ENCODE assay signal across 16 cellular contexts in the genomic region with DNA sequence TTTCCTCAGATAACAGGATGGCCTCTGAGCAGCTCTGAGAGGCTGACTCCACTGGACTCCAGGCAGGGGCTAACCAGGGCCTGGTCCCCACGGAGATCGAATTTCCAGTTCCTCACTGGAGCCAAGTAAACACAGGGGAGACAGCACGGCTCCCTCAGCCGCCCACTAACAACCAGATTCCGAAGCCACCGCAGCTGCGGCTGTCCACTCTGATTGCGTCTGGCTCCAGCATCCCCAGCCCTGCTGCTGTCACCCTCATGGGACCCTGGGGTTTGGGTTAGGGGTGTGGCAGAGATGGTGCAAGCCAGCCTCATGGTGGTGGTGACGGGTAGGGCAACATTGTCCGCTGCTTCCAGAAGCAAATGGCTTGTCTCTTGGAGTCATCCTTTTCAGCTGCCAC.
DNase-seq lines count a peak whose midpoint lies in the region; ATAC-seq and TF ChIP-seq lines count a peak whose summit lies in the region.
"Had no signal": no experiment of that assay in that cellular context is flagged by ENCODE, and none has a peak within 500 bp of the region (broad histone marks: within the 10 kb centered on the region; RNA-seq: fewer than 3 reads in every experiment).

No MANE protein-coding gene starts in this region.

- ATAC-seq in Right ventricle myocardium superior (ENCODE audit: poor library complexity) (no peak), HG03095 (IDR thresholded peaks at IDR 0.05; ENCODE audit: unreplicated experiment) (no peak)
- ATAC-seq: activated CD8-positive, alpha-beta T cell treated with anti-CD3 and anti-CD28 coated beads, Interleukin-2, amount 10 ng/mL, durations not matched to agents 7 days and 5 days; activated T-helper 17 cell treated with anti-CD3 and anti-CD28 coated beads, Interleukin-2, amount 50 U/mL, for 72 hours; naive thymus-derived CD8-positive, alpha-beta T cell; PC-3 had no signal

- H3K27me3 ChIP-seq in cardiac muscle cell, result no peaks in the 10 kb centered on the region
- no peaks in the 10 kb centered on the region for H3K27me3 ChIP-seq in SJCRH30
- H3K27me3 ChIP-seq in tibial artery, result no peaks in the 10 kb centered on the region
- no peaks in the 10 kb centered on the region for H3K27me3 ChIP-seq in left ventricle myocardium inferior (ENCODE audit: low read depth)
- H3K27me3 ChIP-seq: stomach had no signal

- H3K4me3 ChIP-seq in cardiac muscle cell (no peak overlapping the region), SJCRH30 (no peak overlapping the region), tibial artery (no peak overlapping the region), left ventricle myocardium inferior (no peak overlapping the region)
- H3K4me3 ChIP-seq: stomach had no signal

- H3K9me3 ChIP-seq in cardiac muscle cell (ENCODE audit: low read depth) (no peaks in the 10 kb centered on the region), SJCRH30 (replicated peaks) (no peaks in the 10 kb centered on the region), tibial artery (no peaks in the 10 kb centered on the region), left ventricle myocardium inferior (replicated peaks) (no peaks in the 10 kb centered on the region)
- H3K9me3 ChIP-seq: stomach had no signal

- H3K27ac ChIP-seq in cardiac muscle cell, result peak overlapping the region; percentile 52
- peak overlapping the region; percentile 66 for H3K27ac ChIP-seq in SJCRH30
- H3K27ac ChIP-seq in tibial artery, result no peak overlapping the region
- H3K27ac ChIP-seq in left ventricle myocardium inferior (replicated peaks), result no peak overlapping the region
- H3K27ac ChIP-seq: stomach had no signal

- intact Hi-C loops in Right ventricle myocardium superior (cut with DNase I), result no loop called here
- intact Hi-C loops in tibial artery (cut with DNase I; ENCODE audit: low total_unique reads), result no loop called here
- intact Hi-C loops in left ventricle myocardium inferior (cut with micrococcal nuclease), result no loop called here

- H3K36me3 ChIP-seq in cardiac muscle cell (no peaks in the 10 kb centered on the region), SJCRH30 (no peaks in the 10 kb centered on the region), tibial artery (no peaks in the 10 kb centered on the region), left ventricle myocardium inferior (no peaks in the 10 kb centered on the region)
- H3K36me3 ChIP-seq: stomach had no signal

- DNase-seq in cardiac muscle cell (ENCODE audit: low read depth in 1 of 2, low spot score in 1 of 2), result no peak
- no peak for DNase-seq in Right ventricle myocardium superior
- peak; percentile 96 to 97 for DNase-seq in SJCRH30
- peak; percentile 87 for DNase-seq in mesenteric fat pad (ENCODE audit: low spot score)
- DNase-seq in tibial artery, result peak; percentile 2 to 53
- DNase-seq in left ventricle myocardium inferior, result no peak
- DNase-seq in stimulated activated CD4-positive, alpha-beta T cell treated with anti-CD3 and anti-CD28 coated beads, Interleukin-1b, Interleukin-23, amount 100 ng/mL, for 48 hours, result no peak
- DNase-seq: activated CD8-positive, alpha-beta T cell treated with anti-CD3 and anti-CD28 coated beads, Interleukin-2, amount 10 ng/mL, durations not matched to agents 7 days and 5 days; H9; naive thymus-derived CD8-positive, alpha-beta T cell; NCI-H187; NCI-H524 treated with DMSO at 0.1 percent for 48 hours; PC-3; stomach had no signal

- TF ChIP-seq CTCF in cardiac muscle cell (IDR thresholded peaks at IDR 0.05; ENCODE audit: low read depth, low read length), result no peak
- no peak for TF ChIP-seq CTCF in tibial artery (IDR thresholded peaks at IDR 0.05)
- no peak for TF ChIP-seq CTCF in left ventricle myocardium inferior (IDR thresholded peaks at IDR 0.05; ENCODE audit: borderline replicate concordance)

- H3K4me1 ChIP-seq in cardiac muscle cell (ENCODE audit: low read depth) (peaks cover 44% of the 10 kb centered on the region), SJCRH30 (peaks cover 70% of the 10 kb centered on the region), tibial artery (no peaks in the 10 kb centered on the region), left ventricle myocardium inferior (peaks cover 17% of the 10 kb centered on the region)

Comparison
In these comparisons a context has a peak if more than half of its experiments do, and no peak if none do; other contexts are left out.
1. H3K27ac ChIP-seq: peak in cardiac muscle cell (single experiment) and SJCRH30 (single experiment); none in tibial artery (0 of 2) and left ventricle myocardium inferior (single experiment).
2. DNase-seq: peak in SJCRH30 (2 of 2), mesenteric fat pad (single experiment) and tibial artery (2 of 2); none in cardiac muscle cell (0 of 2), Right ventricle myocardium superior (single experiment), left ventricle myocardium inferior (single experiment) and stimulated activated CD4-positive, alpha-beta T cell treated with anti-CD3 and anti-CD28 coated beads, Interleukin-1b, Interleukin-23, amount 100 ng/mL, for 48 hours (single experiment).